ENCODE assay signal across 8 cellular contexts in the genomic region with DNA sequence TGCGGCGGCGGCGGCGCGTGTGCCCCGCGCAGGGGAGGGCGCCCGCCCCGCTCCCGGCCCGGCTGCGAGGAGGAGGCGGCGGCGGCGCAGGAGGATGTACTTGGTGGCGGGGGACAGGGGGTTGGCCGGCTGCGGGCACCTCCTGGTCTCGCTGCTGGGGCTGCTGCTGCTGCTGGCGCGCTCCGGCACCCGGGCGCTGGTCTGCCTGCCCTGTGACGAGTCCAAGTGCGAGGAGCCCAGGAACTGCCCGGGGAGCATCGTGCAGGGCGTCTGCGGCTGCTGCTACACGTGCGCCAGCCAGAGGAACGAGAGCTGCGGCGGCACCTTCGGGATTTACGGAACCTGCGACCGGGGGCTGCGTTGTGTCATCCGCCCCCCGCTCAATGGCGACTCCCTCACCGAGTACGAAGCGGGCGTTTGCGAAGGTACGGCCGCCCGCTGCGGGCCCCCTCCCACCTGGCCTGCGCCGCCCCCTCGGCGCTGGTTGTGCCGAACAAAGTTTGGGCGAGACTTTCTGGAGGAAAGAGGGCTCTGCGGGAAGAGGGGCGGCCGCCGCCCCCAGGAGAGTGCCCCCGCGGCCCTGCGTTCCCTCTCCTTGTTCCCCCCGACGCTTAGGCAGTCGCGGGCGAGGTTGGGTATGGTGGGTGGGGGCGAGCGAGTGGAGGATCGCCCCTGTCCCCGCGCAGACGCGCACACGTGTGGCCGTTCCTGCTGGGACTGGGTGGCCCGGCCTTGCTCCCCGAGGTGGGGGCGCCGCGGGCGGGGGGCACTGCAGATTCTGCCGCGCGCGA. TPM values are rescaled to one million over a fixed set of nuclear protein-coding genes. Genes with fewer than 3 reads are reported as not detected.
DNase-seq lines count a peak whose midpoint lies in the region; ATAC-seq and TF ChIP-seq lines count a peak whose summit lies in the region.

No MANE protein-coding gene starts in this region.

- H3K4me3 Mint-ChIP-seq in MCF 10A (ENCODE audit: unreplicated experiment) = peak overlapping the region; percentile 95

- H3K36me3 Mint-ChIP-seq in MCF 10A (ENCODE audit: insufficient read depth, unreplicated experiment) = peaks cover 32% of the 10 kb centered on the region

- H3K27me3 Mint-ChIP-seq in MCF 10A (ENCODE audit: insufficient read depth, unreplicated experiment) = no peaks in the 10 kb centered on the region

- peak overlapping the region; percentile 72 to 96 for H3K27ac ChIP-seq in SK-N-SH (ENCODE audit: low read depth in 2 of 2, low read length in 1 of 2)
- H3K27ac ChIP-seq in layer of hippocampus (ENCODE audit: low read depth, low read length) = peak overlapping the region; percentile 79

- 2% methylated on average over 17 of the region's 92 CpGs for WGBS in SK-N-SH (ENCODE audit: low lambda C conversion rate)

- POLR2A ChIA-PET in SK-N-SH (lab: Yijun Ruan, JAX) = no interaction called here
- POLR2A ChIA-PET in MCF 10A (lab: Yijun Ruan, JAX) = interaction anchor here (0.7 to 12.2 kb wide), 15 partner anchors 16 to 611 kb away, joined by 3 to 742 read pairs (median 10); no protein-coding TSS in a partner anchor

- TF ChIP-seq CTCF in SK-N-SH (IDR thresholded peaks at IDR 0.05) (no peak), MCF 10A (IDR thresholded peaks at IDR 0.05; ENCODE audit: unreplicated experiment) (no peak)

- H3K79me2 ChIP-seq in SK-N-SH (ENCODE audit: insufficient read depth) = peaks cover 88% of the 10 kb centered on the region

- CTCF ChIA-PET in SK-N-SH (lab: Yijun Ruan, JAX) (interaction anchor here (1.1 to 4.5 kb wide), 3 partner anchors 9 to 429 kb away, joined by 3 to 57 read pairs (median 8); no protein-coding TSS in a partner anchor), MCF 10A (lab: Yijun Ruan, JAX) (interaction anchor here (0.5 to 11.0 kb wide), 7 partner anchors 14 to 308 kb away, joined by 3 to 146 read pairs (median 4); no protein-coding TSS in a partner anchor)

- peak; percentile 28 for DNase-seq in NK-92 treated with Interleukin-12 subunit alpha and Interleukin-12 subunit beta, amount 100 ng/mL, for 24 hours (lab: John Stamatoyannopoulos, UW)
- DNase-seq in NK-92 (lab: John Stamatoyannopoulos, UW; ENCODE audit: unreplicated experiment) = no peak
- peak; percentile 72 for DNase-seq in SK-N-SH
- DNase-seq in MCF 10A (ENCODE audit: unreplicated experiment) = peak; percentile 52
- peak; percentile 38 for DNase-seq in stimulated activated CD4-positive, alpha-beta T cell treated with anti-CD3 and anti-CD28 coated beads, Interleukin-4, amount 100 ng/mL, for 1 hour
- no peak for DNase-seq in SKM-1 treated with dmso at 0.1 percent for 144 hours (lab: John Stamatoyannopoulos, UW; ENCODE audit: unreplicated experiment)

- H3K4me1 ChIP-seq in SK-N-SH (ENCODE audit: control insufficient read depth in 1 of 2, insufficient read depth in 2 of 2, low read depth in 1 of 2, low read length in 1 of 2) = peaks cover 2 to 28% of the 10 kb centered on the region in 2 experiments

- intact Hi-C loops in MCF 10A (cut with micrococcal nuclease) = loop anchor here (5.0 to 10.0 kb wide), 3 partner anchors 81 to 428 kb away; no protein-coding TSS in a partner anchor

- ATAC-seq in HG02943 (IDR thresholded peaks at IDR 0.05; ENCODE audit: low read depth, unreplicated experiment) = peak; percentile 34

- H4K20me1 ChIP-seq in SK-N-SH (ENCODE audit: insufficient read depth) = peaks cover 52% of the 10 kb centered on the region

- H3K9ac ChIP-seq in SK-N-SH = peak overlapping the region; percentile 94

- peak overlapping the region; percentile 84 for H3K4me2 ChIP-seq in SK-N-SH

- H3K4me3 ChIP-seq in SK-N-SH (ENCODE audit: low read depth in 2 of 2, low read length in 1 of 2) = peak overlapping the region; percentile 80 to 91

- H3K27me3 ChIP-seq in SK-N-SH (ENCODE audit: insufficient read depth) = no peaks in the 10 kb centered on the region
- H3K27me3 ChIP-seq in layer of hippocampus (ENCODE audit: control insufficient read depth, insufficient read depth, low read length) = no peaks in the 10 kb centered on the region

- H3K27ac Mint-ChIP-seq in MCF 10A (ENCODE audit: low read depth, unreplicated experiment) = peak overlapping the region; percentile 97

- H3K9me3 ChIP-seq in SK-N-SH = no peaks in the 10 kb centered on the region

- H3K9me3 Mint-ChIP-seq in MCF 10A (ENCODE audit: unreplicated experiment) = no peaks in the 10 kb centered on the region

- BruUV-seq in MCF 10A (replicated peaks; lab: Mats Ljungman, UMichigan) = no TSS peak

- H3F3A ChIP-seq in SK-N-SH (replicated peaks; ENCODE audit: insufficient read depth) = peaks cover 48% of the 10 kb centered on the region

- TF ChIP-seq EP300 in SK-N-SH (IDR thresholded peaks at IDR 0.05; ENCODE audit: borderline replicate concordance in 1 of 2, low read depth in 1 of 2, low read length in 1 of 2) = no peak

- H3K4me1 Mint-ChIP-seq in MCF 10A (ENCODE audit: insufficient read depth, unreplicated experiment) = peaks cover 39% of the 10 kb centered on the region

- H2AFZ ChIP-seq in SK-N-SH (ENCODE audit: low read depth) = no peak overlapping the region

- no peak for TF ChIP-seq RAD21 in SK-N-SH (IDR thresholded peaks at IDR 0.05; ENCODE audit: low read length)

- H3K9me2 ChIP-seq in SK-N-SH = no peaks in the 10 kb centered on the region

- H3K36me3 ChIP-seq in SK-N-SH (replicated peaks in 1 of 2; ENCODE audit: control insufficient read depth in 1 of 2, insufficient read depth in 2 of 2, low read length in 1 of 2) = peaks cover 0 to 21% of the 10 kb centered on the region in 2 experiments

TF ChIP-seq in SK-N-SH, 30 proteins besides CTCF, POLR2A, EP300 and RAD21:
- TF ChIP-seq FOXM1 (IDR thresholded peaks at IDR 0.05; ENCODE audit: low read depth) = 0 out of 2 replicates have a peak, but pooled peaks have one; percentile 30
- TF ChIP-seq USF1 (IDR thresholded peaks at IDR 0.05; ENCODE audit: borderline replicate concordance, low read depth) = no peak
- TF ChIP-seq TEAD4 (IDR thresholded peaks at IDR 0.05; ENCODE audit: borderline replicate concordance, insufficient read depth) = 0 out of 2 replicates have a peak, but pooled peaks have one; percentile 17
- no peak for TF ChIP-seq REST (IDR thresholded peaks at IDR 0.05; ENCODE audit: low read depth, low read length)
- TF ChIP-seq MXI1 (IDR thresholded peaks at IDR 0.05; ENCODE audit: low read depth, low read length) = no peak
- TF ChIP-seq, protein P1, sequence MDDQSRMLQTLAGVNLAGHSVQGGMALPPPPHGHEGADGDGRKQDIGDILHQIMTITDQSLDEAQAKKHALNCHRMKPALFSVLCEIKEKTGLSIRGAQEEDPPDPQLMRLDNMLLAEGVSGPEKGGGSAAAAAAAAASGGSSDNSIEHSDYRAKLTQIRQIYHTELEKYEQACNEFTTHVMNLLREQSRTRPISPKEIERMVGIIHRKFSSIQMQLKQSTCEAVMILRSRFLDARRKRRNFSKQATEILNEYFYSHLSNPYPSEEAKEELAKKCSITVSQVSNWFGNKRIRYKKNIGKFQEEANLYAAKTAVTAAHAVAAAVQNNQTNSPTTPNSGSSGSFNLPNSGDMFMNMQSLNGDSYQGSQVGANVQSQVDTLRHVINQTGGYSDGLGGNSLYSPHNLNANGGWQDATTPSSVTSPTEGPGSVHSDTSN (IDR thresholded peaks at IDR 0.05) = no peak
- peak; percentile 4; the same call in 1 of the 2 replicates for TF ChIP-seq TCF12 (IDR thresholded peaks at IDR 0.05)
- TF ChIP-seq GATA2 (CRISPR knock-in tag; IDR thresholded peaks at IDR 0.05) = no peak
- TF ChIP-seq MEF2A (IDR thresholded peaks at IDR 0.05; ENCODE audit: borderline replicate concordance, low read depth) = no peak
- peak; percentile 35; the same call in 1 of the 2 replicates for TF ChIP-seq SIN3A (IDR thresholded peaks at IDR 0.05; ENCODE audit: borderline replicate concordance, low read depth, low read length)
- no peak for TF ChIP-seq RCOR1 (IDR thresholded peaks at IDR 0.05; ENCODE audit: low read length)
- no peak for TF ChIP-seq SMC3 (IDR thresholded peaks at IDR 0.05; ENCODE audit: low read depth, low read length)
- no peak for TF ChIP-seq RFX5 (IDR thresholded peaks at IDR 0.05; ENCODE audit: low read length)

RNA-seq across cellular contexts. Expression of gene CRIM1, which starts 0.8 kb away (rescaled TPM):
- polyA plus RNA-seq in SK-N-SH (2012; rRNA removed) = 228 and 244 TPM in 2 replicates
- polyA plus RNA-seq in SK-N-SH (2012; cell fraction: cytosol; rRNA removed) = 191 and 233 TPM in 2 replicates
- 201 and 239 TPM in 2 replicates for polyA plus RNA-seq in SK-N-SH (2012; cell fraction: nucleus; rRNA removed)
- total RNA-seq in MCF 10A (2022) = 119 and 185 TPM in 2 replicates

Comparison
In these comparisons a context has a peak if more than half of its experiments do, and no peak if none do; other contexts are left out.
1. DNase-seq: peak in NK-92 treated with Interleukin-12 subunit alpha and Interleukin-12 subunit beta, amount 100 ng/mL, for 24 hours (single experiment), SK-N-SH (single experiment), MCF 10A (single experiment) and stimulated activated CD4-positive, alpha-beta T cell treated with anti-CD3 and anti-CD28 coated beads, Interleukin-4, amount 100 ng/mL, for 1 hour (single experiment); none in NK-92 (single experiment) and SKM-1 treated with dmso at 0.1 percent for 144 hours (single experiment).